31 cellular contexts compared by ENCODE assay signal in genomic region chr16:85117418-85117817, GRCh38. TPM values are rescaled to one million over a fixed set of nuclear protein-coding genes. Genes with fewer than 3 reads are reported as not detected.
"Had no signal": no experiment of that assay in that cellular context is flagged by ENCODE, and none has a peak within 500 bp of the region (broad histone marks: within the 10 kb centered on the region; RNA-seq: fewer than 3 reads in every experiment).

No MANE protein-coding gene starts in this region.

- H3K36me3 ChIP-seq: adrenal gland, esophagus muscularis mucosa, gastrocnemius medialis, WERI-Rb-1 had no signal

- ATAC-seq: activated CD4-positive, CD25-positive, alpha-beta regulatory T cell treated with anti-CD3 and anti-CD28 coated beads, Interleukin-2, amount 50 U/mL, for 24 hours; activated naive CD8-positive, alpha-beta T cell treated with anti-CD3 and anti-CD28 coated beads, Interleukin-2, amount 50 U/mL, for 24 hours; activated T-cell treated with anti-CD3 and anti-CD28 coated beads, Interleukin-2, amount 50 U/mL, for 72 hours; body of pancreas; effector memory CD8-positive, alpha-beta T cell; foreskin keratinocyte; gastrocnemius medialis; T-helper 17 cell had no signal

- H3K4me3 Mint-ChIP-seq: activated B cell treated with CpG ODN at 0.5 μM for 24 hours; activated naive CD4-positive, alpha-beta T cell treated with anti-CD3 and anti-CD28 coated beads, Interleukin-2, amount 10 ng/mL, durations not matched to agents 7 days and 5 days; activated naive CD8-positive, alpha-beta T cell treated with anti-CD3 and anti-CD28 coated beads for 36 hours; activated naive CD8-positive, alpha-beta T cell treated with anti-CD3 and anti-CD28 coated beads, Interleukin-2, amount 50 U/mL, for 24 hours; activated T-cell treated with anti-CD3 and anti-CD28 coated beads, Interleukin-2, amount 50 U/mL, for 24 hours; activated T-cell treated with anti-CD3 and anti-CD28 coated beads, Interleukin-2, amount 50 U/mL, for 72 hours; effector memory CD8-positive, alpha-beta T cell; T-helper 17 cell; T-helper 2 cell treated with Interferon-gamma antibody and Interleukin-4, amounts not matched to agents 5 μg/mL and 100 μg/mL, for 36 hours had no signal

- H3K27me3 ChIP-seq: adrenal gland, body of pancreas, esophagus muscularis mucosa, foreskin keratinocyte, gastrocnemius medialis had no signal

- H3K4me1 ChIP-seq: adrenal gland, foreskin keratinocyte had no signal

- H3K4me3 ChIP-seq: adrenal gland, body of pancreas, esophagus muscularis mucosa, gastrocnemius medialis had no signal

- H3K9me3 Mint-ChIP-seq: activated naive CD4-positive, alpha-beta T cell treated with anti-CD3 and anti-CD28 coated beads, Interleukin-2, amount 10 ng/mL, durations not matched to agents 7 days and 5 days; activated naive CD8-positive, alpha-beta T cell treated with anti-CD3 and anti-CD28 coated beads, Interleukin-2, amount 50 U/mL, for 24 hours; activated T-cell treated with anti-CD3 and anti-CD28 coated beads, Interleukin-2, amount 50 U/mL, for 24 hours; activated T-cell treated with anti-CD3 and anti-CD28 coated beads, Interleukin-2, amount 50 U/mL, for 72 hours; effector memory CD8-positive, alpha-beta T cell; T-helper 2 cell treated with Interferon-gamma antibody and Interleukin-4, amounts not matched to agents 5 μg/mL and 100 μg/mL, for 36 hours had no signal

- H3K9me3 ChIP-seq: adrenal gland, body of pancreas, esophagus muscularis mucosa, gastrocnemius medialis had no signal

- H3K27me3 Mint-ChIP-seq: activated B cell treated with CpG ODN at 0.5 μM for 24 hours; activated naive CD8-positive, alpha-beta T cell treated with anti-CD3 and anti-CD28 coated beads for 36 hours; activated naive CD8-positive, alpha-beta T cell treated with anti-CD3 and anti-CD28 coated beads, Interleukin-2, amount 50 U/mL, for 24 hours; activated T-cell treated with anti-CD3 and anti-CD28 coated beads, Interleukin-2, amount 50 U/mL, for 24 hours; effector memory CD8-positive, alpha-beta T cell; T-helper 17 cell had no signal

- H3K27ac Mint-ChIP-seq: activated B cell treated with CpG ODN at 0.5 μM for 24 hours; activated naive CD8-positive, alpha-beta T cell treated with anti-CD3 and anti-CD28 coated beads for 36 hours; activated naive CD8-positive, alpha-beta T cell treated with anti-CD3 and anti-CD28 coated beads, Interleukin-2, amount 50 U/mL, for 24 hours; activated T-cell treated with anti-CD3 and anti-CD28 coated beads, Interleukin-2, amount 50 U/mL, for 24 hours; activated T-cell treated with anti-CD3 and anti-CD28 coated beads, Interleukin-2, amount 50 U/mL, for 72 hours; effector memory CD8-positive, alpha-beta T cell; T-helper 17 cell; T-helper 2 cell treated with Interferon-gamma antibody and Interleukin-4, amounts not matched to agents 5 μg/mL and 100 μg/mL, for 36 hours had no signal

- H3K36me3 Mint-ChIP-seq: activated naive CD4-positive, alpha-beta T cell treated with anti-CD3 and anti-CD28 coated beads, Interleukin-2, amount 10 ng/mL, durations not matched to agents 7 days and 5 days; activated naive CD8-positive, alpha-beta T cell treated with anti-CD3 and anti-CD28 coated beads for 36 hours had no signal

- H3K27ac ChIP-seq: adrenal gland, body of pancreas, esophagus muscularis mucosa, foreskin keratinocyte, WERI-Rb-1 had no signal

- DNase-seq: activated B cell treated with CpG ODN at 0.5 μM for 24 hours; activated CD4-positive, alpha-beta T cell treated with anti-CD3 and anti-CD28 coated beads for 48 hours; activated CD4-positive, alpha-beta T cell treated with anti-CD3 and anti-CD28 coated beads, Interleukin-2, amount 50 U/mL, for 1 hour; activated CD4-positive, alpha-beta T cell treated with anti-CD3 and anti-CD28 coated beads, Interleukin-2, amount 50 U/mL, for 48 hours; activated CD8-positive, alpha-beta memory T cell treated with anti-CD3 and anti-CD28 coated beads, Interleukin-2, amount 50 U/mL, for 48 hours; activated gamma-delta T cell; activated naive CD4-positive, alpha-beta T cell; activated naive CD4-positive, alpha-beta T cell treated with anti-CD3 and anti-CD28 coated beads, Interleukin-2, amount 10 ng/mL, durations not matched to agents 7 days and 5 days; activated naive CD8-positive, alpha-beta T cell treated with anti-CD3 and anti-CD28 coated beads for 36 hours; activated naive CD8-positive, alpha-beta T cell treated with anti-CD3 and anti-CD28 coated beads, Interleukin-2, amount 50 U/mL, for 24 hours; activated T-cell treated with anti-CD3 and anti-CD28 coated beads for 4 hours; activated T-cell treated with anti-CD3 and anti-CD28 coated beads, Interleukin-2, amount 50 U/mL, for 24 hours; activated T-cell treated with anti-CD3 and anti-CD28 coated beads, Interleukin-2, amount 50 U/mL, for 72 hours; adrenal gland; aorta; body of pancreas; cortex of kidney; dermis blood vessel endothelial cell; effector CD4-positive, alpha-beta T cell; effector memory CD8-positive, alpha-beta T cell; erythroblast; foreskin keratinocyte; gastrocnemius medialis; T-helper 1 cell; T-helper 17 cell; T1000; WERI-Rb-1 had no signal

RNA-seq across cellular contexts. Expression of gene CIBAR2, which starts 5.1 kb away (rescaled TPM):
- total RNA-seq: activated B cell treated with CpG ODN at 0.5 μM for 24 hours; activated naive CD8-positive, alpha-beta T cell treated with anti-CD3 and anti-CD28 coated beads for 36 hours; activated T-cell treated with anti-CD3 and anti-CD28 coated beads, Interleukin-2, amount 50 U/mL, for 72 hours; body of pancreas; chondrocyte; dermis blood vessel endothelial cell; esophagus muscularis mucosa; foreskin keratinocyte; gastrocnemius medialis; T-helper 17 cell had no signal
- polyA plus RNA-seq: aorta, foreskin keratinocyte had no signal
